ENCODE assay signal across 27 cellular contexts in the genomic region with DNA sequence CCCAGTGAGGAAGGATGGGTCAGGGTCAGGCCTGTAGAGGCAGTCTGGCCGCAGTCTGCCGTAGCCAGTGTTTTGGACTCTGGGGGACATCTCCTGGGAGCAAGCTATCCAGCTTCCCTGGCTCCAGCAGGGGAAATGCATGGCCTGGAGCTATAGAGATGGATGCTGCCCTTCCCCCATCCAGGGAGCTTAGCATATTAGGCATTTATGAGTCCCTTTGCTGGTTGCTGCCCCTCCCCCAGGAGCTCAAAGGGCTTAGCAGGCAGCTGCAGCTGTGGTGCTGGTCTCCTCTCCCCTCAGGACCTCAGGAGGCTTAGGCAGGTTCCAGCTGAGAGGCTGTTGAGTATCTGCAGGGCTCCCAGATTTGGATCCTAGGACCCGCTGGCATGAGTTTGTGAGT.
DNase-seq lines count a peak whose midpoint lies in the region; ATAC-seq and TF ChIP-seq lines count a peak whose summit lies in the region.
"Had no signal": no experiment of that assay in that cellular context is flagged by ENCODE, and none has a peak within 500 bp of the region (broad histone marks: within the 10 kb centered on the region; RNA-seq: fewer than 3 reads in every experiment).

No MANE protein-coding gene starts in this region.

- H3K4me3 Mint-ChIP-seq in WTC11: no peak overlapping the region
- H3K4me3 Mint-ChIP-seq: T-cell had no signal

- DNase-seq in ELF-1 (ENCODE audit: low read depth, low spot score) (peak; percentile 85), NCI-H82 (lab: John Stamatoyannopoulos, UW) (peak; percentile 82), WTC11 (ENCODE audit: low spot score) (peak; percentile 27), islet precursor cell (peak; percentile 69), left lobe of liver (ENCODE audit: low spot score) (no peak), NAMALWA (ENCODE audit: low spot score) (no peak), esophagus squamous epithelium (lab: John Stamatoyannopoulos, UW) (no peak)
- DNase-seq: 8988T; ACHN; BE2C; DMS53; MV-4-11; NCI-H1105 treated with DMSO at 0.1 percent for 48 hours; NCI-H146; NCI-H1930; NCI-H2107; NCI-H226; NCI-H510A treated with DMSO at 0.1 percent for 48 hours; NCI-H748 treated with DMSO at 0.1 percent for 48 hours; NK-92 treated with Interleukin-12 subunit alpha and Interleukin-12 subunit beta, amount 100 ng/mL, for 24 hours; PC-9; T-cell had no signal

- POLR2A ChIA-PET in WTC11 (lab: Charles Lee): no interaction called here

- TF ChIP-seq POLR2A in esophagus squamous epithelium (IDR thresholded peaks at IDR 0.05): no peak

- ATAC-seq in WTC11 (peak; percentile 75), left lobe of liver (no peak), HG03521 (IDR thresholded peaks at IDR 0.05; ENCODE audit: unreplicated experiment) (no peak)
- ATAC-seq: GM12878, K562, Right ventricle myocardium inferior, T-cell had no signal

- no peaks in the 10 kb centered on the region for H3K4me1 ChIP-seq in esophagus squamous epithelium
- H3K4me1 ChIP-seq: BE2C, SJSA1 had no signal

- H3K9me3 ChIP-seq in esophagus squamous epithelium: no peaks in the 10 kb centered on the region
- H3K9me3 ChIP-seq: BE2C had no signal

- H3K4me1 Mint-ChIP-seq in WTC11: peaks cover 12% of the 10 kb centered on the region
- H3K4me1 Mint-ChIP-seq: T-cell had no signal

- peaks cover 33% of the 10 kb centered on the region for H3K9me3 Mint-ChIP-seq in WTC11

- peaks cover 4% of the 10 kb centered on the region; the same call in 1 of the 2 replicates for H3K36me3 Mint-ChIP-seq in WTC11
- H3K36me3 Mint-ChIP-seq: T-cell had no signal

- H3K36me3 ChIP-seq in esophagus squamous epithelium: no peaks in the 10 kb centered on the region
- H3K36me3 ChIP-seq: BE2C, SJSA1 had no signal

- H3K27me3 Mint-ChIP-seq in WTC11 (ENCODE audit: low read depth): no peaks in the 10 kb centered on the region
- H3K27me3 Mint-ChIP-seq: T-cell had no signal

- 89% methylated on average over 1 of the region's 3 CpGs; no CpG with 5 or more reads in 1 of the 2 donors for WGBS in esophagus squamous epithelium, 2 donors

- no peak for TF ChIP-seq CTCF in WTC11 (IDR thresholded peaks at IDR 0.05)
- TF ChIP-seq CTCF in esophagus squamous epithelium (IDR thresholded peaks at IDR 0.05): no peak

- intact Hi-C loops in esophagus squamous epithelium (cut with DNase I): no loop called here

- H3K4me3 ChIP-seq in esophagus squamous epithelium: no peak overlapping the region
- H3K4me3 ChIP-seq: GM12878, K562, PC-9, SJSA1 had no signal

- H3K27ac ChIP-seq in esophagus squamous epithelium: no peak overlapping the region
- H3K27ac ChIP-seq: PC-9, SJSA1 had no signal

- no peak overlapping the region for H3K27ac Mint-ChIP-seq in WTC11
- H3K27ac Mint-ChIP-seq: T-cell had no signal

- H3K27me3 ChIP-seq in esophagus squamous epithelium: no peaks in the 10 kb centered on the region
- H3K27me3 ChIP-seq: BE2C, SJSA1 had no signal

- CTCF ChIA-PET in WTC11 (lab: Charles Lee): no interaction called here

TF ChIP-seq in WTC11, 78 proteins besides CTCF, POLR2A, EP300 and RAD21:
- TF ChIP-seq AFF4 (CRISPR knock-in tag; IDR thresholded peaks at IDR 0.05; ENCODE audit: borderline replicate concordance) (no peak), FOXK1 (CRISPR knock-in tag; IDR thresholded peaks at IDR 0.05) (no peak), USF1 (CRISPR knock-in tag; IDR thresholded peaks at IDR 0.05) (no peak), ZSCAN18 (CRISPR knock-in tag; IDR thresholded peaks at IDR 0.05) (no peak)
- TF ChIP-seq, protein P1, sequence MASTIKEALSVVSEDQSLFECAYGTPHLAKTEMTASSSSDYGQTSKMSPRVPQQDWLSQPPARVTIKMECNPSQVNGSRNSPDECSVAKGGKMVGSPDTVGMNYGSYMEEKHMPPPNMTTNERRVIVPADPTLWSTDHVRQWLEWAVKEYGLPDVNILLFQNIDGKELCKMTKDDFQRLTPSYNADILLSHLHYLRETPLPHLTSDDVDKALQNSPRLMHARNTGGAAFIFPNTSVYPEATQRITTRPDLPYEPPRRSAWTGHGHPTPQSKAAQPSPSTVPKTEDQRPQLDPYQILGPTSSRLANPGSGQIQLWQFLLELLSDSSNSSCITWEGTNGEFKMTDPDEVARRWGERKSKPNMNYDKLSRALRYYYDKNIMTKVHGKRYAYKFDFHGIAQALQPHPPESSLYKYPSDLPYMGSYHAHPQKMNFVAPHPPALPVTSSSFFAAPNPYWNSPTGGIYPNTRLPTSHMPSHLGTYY (CRISPR knock-in tag; IDR thresholded peaks at IDR 0.05): no peak
- TF ChIP-seq, protein P2, sequence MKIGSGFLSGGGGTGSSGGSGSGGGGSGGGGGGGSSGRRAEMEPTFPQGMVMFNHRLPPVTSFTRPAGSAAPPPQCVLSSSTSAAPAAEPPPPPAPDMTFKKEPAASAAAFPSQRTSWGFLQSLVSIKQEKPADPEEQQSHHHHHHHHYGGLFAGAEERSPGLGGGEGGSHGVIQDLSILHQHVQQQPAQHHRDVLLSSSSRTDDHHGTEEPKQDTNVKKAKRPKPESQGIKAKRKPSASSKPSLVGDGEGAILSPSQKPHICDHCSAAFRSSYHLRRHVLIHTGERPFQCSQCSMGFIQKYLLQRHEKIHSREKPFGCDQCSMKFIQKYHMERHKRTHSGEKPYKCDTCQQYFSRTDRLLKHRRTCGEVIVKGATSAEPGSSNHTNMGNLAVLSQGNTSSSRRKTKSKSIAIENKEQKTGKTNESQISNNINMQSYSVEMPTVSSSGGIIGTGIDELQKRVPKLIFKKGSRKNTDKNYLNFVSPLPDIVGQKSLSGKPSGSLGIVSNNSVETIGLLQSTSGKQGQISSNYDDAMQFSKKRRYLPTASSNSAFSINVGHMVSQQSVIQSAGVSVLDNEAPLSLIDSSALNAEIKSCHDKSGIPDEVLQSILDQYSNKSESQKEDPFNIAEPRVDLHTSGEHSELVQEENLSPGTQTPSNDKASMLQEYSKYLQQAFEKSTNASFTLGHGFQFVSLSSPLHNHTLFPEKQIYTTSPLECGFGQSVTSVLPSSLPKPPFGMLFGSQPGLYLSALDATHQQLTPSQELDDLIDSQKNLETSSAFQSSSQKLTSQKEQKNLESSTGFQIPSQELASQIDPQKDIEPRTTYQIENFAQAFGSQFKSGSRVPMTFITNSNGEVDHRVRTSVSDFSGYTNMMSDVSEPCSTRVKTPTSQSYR (CRISPR knock-in tag; IDR thresholded peaks at IDR 0.05): 0 out of 2 replicates have a peak, but pooled peaks have one; percentile 22
TF ChIP-seq in WTC11: peak in this region for 1.

Comparison
In these comparisons a context has a peak if more than half of its experiments do, and no peak if none do; other contexts are left out.
1. DNase-seq: peak in ELF-1 (single experiment), NCI-H82 (single experiment), WTC11 (single experiment) and islet precursor cell (single experiment); none in left lobe of liver (single experiment), NAMALWA (single experiment) and esophagus squamous epithelium (single experiment).